In the genomic region with DNA sequence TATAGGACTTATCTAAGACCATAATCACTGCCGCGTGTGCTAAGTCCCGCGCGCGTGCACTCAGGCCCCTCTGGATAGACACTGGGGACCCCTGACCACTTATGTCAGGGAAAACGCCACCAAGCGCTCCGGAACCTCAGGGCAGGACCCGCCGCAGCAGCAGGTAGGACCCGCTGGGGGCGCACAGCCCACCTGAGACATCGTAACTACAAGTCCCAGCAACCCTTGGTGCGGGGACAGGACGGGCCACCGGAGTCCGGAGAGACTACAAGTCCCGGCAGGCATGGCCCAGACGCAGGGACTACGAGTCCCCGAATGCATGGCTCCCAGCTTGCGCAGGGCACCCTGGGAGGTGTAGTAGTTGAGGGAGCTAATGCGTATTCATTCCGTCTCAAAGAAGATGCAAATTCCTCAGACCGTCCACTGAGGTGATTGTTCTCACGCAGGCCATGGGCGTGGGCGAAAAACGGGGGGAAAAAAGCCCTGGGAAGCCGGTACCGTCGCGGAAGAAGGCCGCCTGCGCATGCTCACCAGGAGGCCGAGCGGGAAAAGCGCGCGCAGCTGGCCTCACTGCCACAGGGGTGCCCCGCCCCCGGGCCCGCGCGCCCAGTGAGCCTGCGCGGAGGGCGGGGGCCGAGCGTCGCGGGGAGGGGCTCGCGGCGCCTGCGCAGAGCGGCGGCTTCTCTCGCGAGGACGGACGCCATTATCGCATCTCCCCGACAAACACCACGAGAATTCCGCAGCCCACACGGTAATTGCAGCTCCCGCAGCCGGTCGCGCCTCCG, we compare ENCODE assay signal across 8 cellular contexts.
A peak's percentile ranks its signal among the peaks of the same experiment; 100 is the strongest.
DNase-seq lines count a peak whose midpoint lies in the region; ATAC-seq and TF ChIP-seq lines count a peak whose summit lies in the region.

A gene with protein sequence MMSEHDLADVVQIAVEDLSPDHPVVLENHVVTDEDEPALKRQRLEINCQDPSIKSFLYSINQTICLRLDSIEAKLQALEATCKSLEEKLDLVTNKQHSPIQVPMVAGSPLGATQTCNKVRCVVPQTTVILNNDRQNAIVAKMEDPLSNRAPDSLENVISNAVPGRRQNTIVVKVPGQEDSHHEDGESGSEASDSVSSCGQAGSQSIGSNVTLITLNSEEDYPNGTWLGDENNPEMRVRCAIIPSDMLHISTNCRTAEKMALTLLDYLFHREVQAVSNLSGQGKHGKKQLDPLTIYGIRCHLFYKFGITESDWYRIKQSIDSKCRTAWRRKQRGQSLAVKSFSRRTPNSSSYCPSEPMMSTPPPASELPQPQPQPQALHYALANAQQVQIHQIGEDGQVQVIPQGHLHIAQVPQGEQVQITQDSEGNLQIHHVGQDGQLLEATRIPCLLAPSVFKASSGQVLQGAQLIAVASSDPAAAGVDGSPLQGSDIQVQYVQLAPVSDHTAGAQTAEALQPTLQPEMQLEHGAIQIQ (plus strand): TSS at position 670 of the 785 bp plus-strand sequence. CDS start 23,682 bp downstream, outside the sequence.

- TF ChIP-seq CTCF in MM.1S (IDR thresholded peaks at IDR 0.05; ENCODE audit: low read length), result 0 out of 2 replicates have a peak, but pooled peaks have one; percentile 8
- peak; percentile 50 for TF ChIP-seq CTCF in nephron progenitor cell (IDR thresholded peaks at IDR 0.05)

- H3K9me2 ChIP-seq in MM.1S (replicated peaks; ENCODE audit: insufficient read depth, low read length), result no peaks in the 10 kb centered on the region

- H3K36me3 Mint-ChIP-seq in nephron progenitor cell (ENCODE audit: low read depth), result peaks cover 12% of the 10 kb centered on the region

- peaks cover 19% of the 10 kb centered on the region for H3K4me1 ChIP-seq in MM.1S (ENCODE audit: low read length)

- H3K9me3 ChIP-seq in MM.1S (replicated peaks; ENCODE audit: insufficient read depth, low read length), result no peaks in the 10 kb centered on the region

- H3K9me3 Mint-ChIP-seq in nephron progenitor cell, result no peaks in the 10 kb centered on the region
- H3K9me3 Mint-ChIP-seq in stimulated activated naive CD8-positive, alpha-beta T cell treated with anti-CD3 and anti-CD28 coated beads, Interleukin-15, amount 100 ng/mL, for 72 hours, result no peaks in the 10 kb centered on the region

- peak within 1 kb of the TSS; percentile 83 for H2AFZ ChIP-seq in MM.1S (ENCODE audit: low read length)

- peak within 1 kb of the TSS; percentile 82 for H3K27ac ChIP-seq in MM.1S (ENCODE audit: low read length)

- peaks cover 64% of the 10 kb centered on the region for H3K4me1 Mint-ChIP-seq in nephron progenitor cell
- H3K4me1 Mint-ChIP-seq in stimulated activated naive CD8-positive, alpha-beta T cell treated with anti-CD3 and anti-CD28 coated beads, Interleukin-15, amount 100 ng/mL, for 72 hours, result peaks cover 76% of the 10 kb centered on the region

- peak within 1 kb of the TSS; percentile 96 for H3K9ac ChIP-seq in MM.1S (ENCODE audit: low read length)

- peak within 1 kb of the TSS; percentile 85 for H3K4me3 ChIP-seq in MM.1S (ENCODE audit: low read length)

- ATAC-seq in stimulated activated naive CD8-positive, alpha-beta T cell treated with anti-CD3 and anti-CD28 coated beads, Interleukin-15, amount 100 ng/mL, for 72 hours, result peak; percentile 97

- peaks cover 10% of the 10 kb centered on the region for H3F3A ChIP-seq in MM.1S (ENCODE audit: insufficient read depth, low read length)

- H3K4me3 Mint-ChIP-seq in nephron progenitor cell, result peak within 1 kb of the TSS; percentile 99
- H3K4me3 Mint-ChIP-seq in stimulated activated naive CD8-positive, alpha-beta T cell treated with anti-CD3 and anti-CD28 coated beads, Interleukin-15, amount 100 ng/mL, for 72 hours, result peak within 1 kb of the TSS; percentile 98 to 99

- no peaks in the 10 kb centered on the region for H3K36me3 ChIP-seq in MM.1S (replicated peaks; ENCODE audit: insufficient read depth, low read length)

- H3K27me3 Mint-ChIP-seq in nephron progenitor cell (ENCODE audit: low read depth, poor library complexity), result peaks cover 4% of the 10 kb centered on the region
- H3K27me3 Mint-ChIP-seq in stimulated activated naive CD8-positive, alpha-beta T cell treated with anti-CD3 and anti-CD28 coated beads, Interleukin-15, amount 100 ng/mL, for 72 hours, result no peaks in the 10 kb centered on the region

- H3K27ac Mint-ChIP-seq in nephron progenitor cell, result peak within 1 kb of the TSS; percentile 100
- H3K27ac Mint-ChIP-seq in stimulated activated naive CD8-positive, alpha-beta T cell treated with anti-CD3 and anti-CD28 coated beads, Interleukin-15, amount 100 ng/mL, for 72 hours, result peak within 1 kb of the TSS; percentile 100

- H3K4me2 ChIP-seq in MM.1S (ENCODE audit: low read depth, low read length), result peak within 1 kb of the TSS; percentile 86

- no peaks in the 10 kb centered on the region for H4K20me1 ChIP-seq in MM.1S (ENCODE audit: insufficient read depth, low read length)

- peaks cover 42% of the 10 kb centered on the region for H3K79me2 ChIP-seq in MM.1S (ENCODE audit: low read length)

- no peaks in the 10 kb centered on the region for H3K27me3 ChIP-seq in MM.1S (replicated peaks; ENCODE audit: insufficient read depth, low read length)

- DNase-seq in GF-D8 (lab: John Stamatoyannopoulos, UW) (peak; percentile 92), HCEC 1CT (peak; percentile 97), MM.1S (peak; percentile 97), SIG-M5 (lab: John Stamatoyannopoulos, UW) (peak; percentile 82), activated gamma-delta T cell (lab: John Stamatoyannopoulos, UW) (peak; percentile 93), fibroblast of the conjunctiva (ENCODE audit: low read depth) (peak; percentile 98), nephron progenitor cell (peak; percentile 93)
- peak; percentile 96 to 99 for DNase-seq in stimulated activated naive CD8-positive, alpha-beta T cell treated with anti-CD3 and anti-CD28 coated beads, Interleukin-15, amount 100 ng/mL, for 72 hours

Comparison
In these comparisons a context has a peak if more than half of its experiments do, and no peak if none do; other contexts are left out.
1. Peak in every context shown above with its lines: DNase-seq, ATAC-seq, H3K4me3 ChIP-seq and H3K27ac ChIP-seq.